10 cellular contexts compared by ENCODE assay signal in the genomic region with DNA sequence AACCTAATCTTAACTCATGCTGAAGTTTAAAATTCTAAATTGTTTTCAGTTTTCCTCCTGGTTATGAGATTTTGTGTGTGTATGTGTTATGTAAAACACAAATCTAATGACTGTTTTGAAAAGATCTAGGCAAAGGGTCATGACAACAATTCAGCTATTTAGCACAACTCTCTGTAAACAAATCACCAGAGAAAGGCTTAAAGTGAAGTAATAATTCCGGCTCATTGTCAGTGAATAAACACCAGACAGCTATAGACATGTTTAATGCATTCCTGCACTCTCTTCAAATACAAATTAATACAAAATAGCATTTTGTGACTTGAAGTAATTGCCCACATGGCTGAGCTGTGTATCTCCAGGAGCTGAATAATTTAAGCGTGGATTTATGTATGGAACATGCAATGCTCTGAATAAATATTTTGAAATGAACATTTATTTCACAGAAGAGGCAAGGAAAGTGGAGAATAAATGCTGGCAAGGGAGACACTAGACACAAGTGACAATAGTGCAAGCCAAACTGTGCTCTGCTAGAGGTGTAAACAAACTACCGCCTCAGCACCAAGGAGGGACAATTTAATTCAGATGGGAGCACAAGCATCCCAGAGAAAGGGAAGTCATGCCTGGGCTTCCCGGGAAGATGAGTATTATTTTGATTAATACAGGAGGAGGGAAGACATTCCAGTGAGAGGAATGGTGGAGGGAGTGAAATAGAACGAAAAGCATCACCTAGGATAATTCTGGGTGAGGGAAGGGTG.
DNase-seq lines count a peak whose midpoint lies in the region; ATAC-seq, FAIRE-seq and TF ChIP-seq lines count a peak whose summit lies in the region.
"Had no signal": no experiment of that assay in that cellular context is flagged by ENCODE, and none has a peak within 500 bp of the region (broad histone marks: within the 10 kb centered on the region; RNA-seq: fewer than 3 reads in every experiment).

No MANE protein-coding gene starts in this region.

- no peaks in the 10 kb centered on the region for H4K20me1 ChIP-seq in KMS-11 (ENCODE audit: insufficient read depth)

- H3K4me3 ChIP-seq in A549 (peak overlapping the region; percentile 30), KMS-11 (IDR thresholded peaks at IDR 0.05; ENCODE audit: insufficient read depth, low read depth, low read length) (peak overlapping the region; percentile 82), dorsolateral prefrontal cortex (peak overlapping the region; percentile 5 to 65 (median 41)), muscle layer of duodenum (ENCODE audit: low read depth in 1 of 2, low read length in 2 of 2) (peak overlapping the region; percentile 25 to 70), brain microvascular endothelial cell (ENCODE audit: low read depth, low read length) (no peak overlapping the region)

- intact Hi-C loops in dorsolateral prefrontal cortex (cut with DNase I), result loop anchor here (2.0 to 10.0 kb wide), 3 partner anchors 91 to 213 kb away; a partner anchor contains a TSS

- CTCF ChIA-PET in A549 (lab: Yijun Ruan, JAX), result interaction anchor here (0.8 to 4.6 kb wide), 6 partner anchors 11 to 536 kb away, joined by 3 to 24 read pairs (median 4); no protein-coding TSS in a partner anchor

- TF ChIP-seq CTCF in A549 (IDR thresholded peaks at IDR 0.05) (no peak), KMS-11 (conservative IDR thresholded peaks at IDR 0.05; ENCODE audit: low read depth, low read length) (no peak), dorsolateral prefrontal cortex (IDR thresholded peaks at IDR 0.05 in 54 of 56, conservative IDR thresholded peaks at IDR 0.05 in 2 of 56; ENCODE audit: low read depth in 1 of 56, partially characterized antibody in 56 of 56) (peak in 1 of 56 donors; percentile 13), D721Med (IDR thresholded peaks at IDR 0.05; ENCODE audit: insufficient read depth, missing control alignments) (no peak), brain microvascular endothelial cell (IDR thresholded peaks at IDR 0.05; ENCODE audit: low read depth, low read length, missing control alignments) (no peak)

- peak overlapping the region; percentile 80 to 81 for H3K27ac ChIP-seq in A549
- H3K27ac ChIP-seq in KMS-11, result peak overlapping the region; percentile 70
- peak overlapping the region; percentile 76 to 100 (median 98) for H3K27ac ChIP-seq in dorsolateral prefrontal cortex
- H3K27ac ChIP-seq in muscle layer of duodenum (ENCODE audit: low read length), result peak overlapping the region; percentile 97
- H3K27ac ChIP-seq in brain microvascular endothelial cell, result no peak overlapping the region
- H3K27ac ChIP-seq: HL-60 had no signal

- H3K4me2 ChIP-seq in A549, result peak overlapping the region; percentile 90
- H3K4me2 ChIP-seq in KMS-11, result peak overlapping the region; percentile 76

- peaks cover 23% of the 10 kb centered on the region for H3K4me1 ChIP-seq in A549
- H3K4me1 ChIP-seq in KMS-11 (ENCODE audit: low read depth, poor library complexity, severe bottlenecking), result peaks cover 23% of the 10 kb centered on the region
- H3K4me1 ChIP-seq in muscle layer of duodenum (ENCODE audit: control insufficient read depth in 1 of 2, insufficient read depth in 2 of 2, low read length in 2 of 2), result peaks cover 6 to 7% of the 10 kb centered on the region in 2 donors

- DNase-seq in A549 (ENCODE audit: low read depth in 1 of 2, low spot score in 1 of 2), result no peak
- DNase-seq in dorsolateral prefrontal cortex, result no peak
- DNase-seq in D721Med (ENCODE audit: insufficient read length, low spot score), result no peak
- DNase-seq in DMS153 treated with DMSO at 0.1 percent for 48 hours (lab: John Stamatoyannopoulos, UW; ENCODE audit: unreplicated experiment), result no peak
- DNase-seq in brain microvascular endothelial cell, result no peak
- DNase-seq: GDM1 had no signal

- no peaks in the 10 kb centered on the region for H3K36me3 ChIP-seq in KMS-11 (ENCODE audit: insufficient read depth)
- H3K36me3 ChIP-seq in muscle layer of duodenum (ENCODE audit: control insufficient read depth in 1 of 2, insufficient read depth in 2 of 2, low read length in 2 of 2), result no peaks in the 10 kb centered on the region
- H3K36me3 ChIP-seq in brain microvascular endothelial cell (replicated peaks), result no peaks in the 10 kb centered on the region

- TF ChIP-seq EP300 in A549 (IDR thresholded peaks at IDR 0.05), result no peak

- peak; percentile 37 to 56; a peak in 4 of 6 replicates for ATAC-seq in A549
- ATAC-seq in GM18867 (IDR thresholded peaks at IDR 0.05; ENCODE audit: unreplicated experiment), result no peak

- WGBS in A549 (ENCODE audit: missing lambda C conversion rate), result 22% methylated on average over 5 of the region's 5 CpGs

- H3K79me2 ChIP-seq in KMS-11 (ENCODE audit: insufficient read depth, low read depth), result no peaks in the 10 kb centered on the region

- in situ Hi-C loops in brain microvascular endothelial cell (cut with HindIII; ENCODE audit: low pct_ligation_motif_present, low sequenced_read_pairs), result no loop called here

- POLR2A ChIA-PET in A549 (lab: Yijun Ruan, JAX), result interaction anchor here (0.6 to 1.7 kb wide), 5 partner anchors 92 to 916 kb away, joined by 3 to 23 read pairs (median 10); a partner anchor contains a TSS

- H3K9me3 ChIP-seq in A549 (peaks cover 17% of the 10 kb centered on the region), muscle layer of duodenum (ENCODE audit: control insufficient read depth in 1 of 2, low read length in 2 of 2) (peaks cover 4 to 8% of the 10 kb centered on the region in 2 donors)

- H2AFZ ChIP-seq in KMS-11 (ENCODE audit: low read depth), result peak overlapping the region; percentile 61

- FAIRE-seq in A549 (lab: Jason Lieb, UNC) (peak; percentile 56), D721Med (lab: Jason Lieb, UNC) (no peak)

- TF ChIP-seq POLR2A in A549 (IDR thresholded peaks at IDR 0.05; ENCODE audit: low read length), result no peak

- peak overlapping the region; percentile 47 for H3K9ac ChIP-seq in KMS-11

- TF ChIP-seq RAD21 in A549 (conservative IDR thresholded peaks at IDR 0.05 in 1 of 2, IDR thresholded peaks at IDR 0.05 in 1 of 2), result no peak

- H3K27me3 ChIP-seq in KMS-11 (ENCODE audit: insufficient read depth, low read depth) (no peaks in the 10 kb centered on the region), dorsolateral prefrontal cortex (no peaks in the 10 kb centered on the region), muscle layer of duodenum (ENCODE audit: low read depth, low read length) (no peaks in the 10 kb centered on the region), brain microvascular endothelial cell (replicated peaks) (no peaks in the 10 kb centered on the region)

TF ChIP-seq in A549, 52 proteins besides CTCF, POLR2A, EP300 and RAD21:
- TF ChIP-seq SMC3 (IDR thresholded peaks at IDR 0.05) (no peak), CEBPB (IDR thresholded peaks at IDR 0.05) (peak in 1 of 2 experiments; percentile 4; a peak in 1 of 4 replicates)
